ENCODE assay signal across 28 cellular contexts in the genomic region with DNA sequence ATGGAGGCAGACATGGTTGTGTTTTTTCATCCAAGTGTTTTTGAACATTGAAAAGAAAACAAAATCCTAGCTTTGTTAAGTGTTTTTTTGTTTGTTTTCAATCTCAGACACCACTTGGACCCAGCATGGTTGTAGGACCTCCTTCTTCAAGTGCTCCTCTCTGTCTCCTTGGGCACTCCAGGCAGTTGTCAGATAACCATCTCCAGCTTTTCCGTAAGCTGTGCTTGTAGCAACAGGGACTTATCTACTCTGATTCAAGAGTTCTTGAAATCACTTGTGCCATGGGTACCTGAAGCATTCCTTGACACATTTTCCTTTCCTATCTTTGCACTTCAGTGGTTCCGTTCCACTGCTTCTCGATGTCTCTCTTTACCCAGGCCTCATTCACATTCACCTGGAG.
"Had no signal": no experiment of that assay in that cellular context is flagged by ENCODE, and none has a peak within 500 bp of the region (broad histone marks: within the 10 kb centered on the region; RNA-seq: fewer than 3 reads in every experiment).

No MANE protein-coding gene starts in this region.

- DNase-seq: activated CD4-positive, alpha-beta memory T cell treated with anti-CD3 and anti-CD28 coated beads for 36 hours; activated CD4-positive, alpha-beta T cell treated with anti-CD3 and anti-CD28 coated beads for 36 hours; activated CD4-positive, alpha-beta T cell treated with anti-CD3 and anti-CD28 coated beads, Interleukin-2, amount 10 ng/mL, durations not matched to agents 24 days and 14 days; activated CD4-positive, CD25-positive, alpha-beta regulatory T cell; activated CD4-positive, CD25-positive, alpha-beta regulatory T cell treated with anti-CD3 and anti-CD28 coated beads, Interleukin-2, amount 50 U/mL, for 72 hours; activated CD8-positive, alpha-beta memory T cell treated with anti-CD3 and anti-CD28 coated beads, Interleukin-2, amount 10 ng/mL, durations not matched to agents 7 days and 5 days; activated CD8-positive, alpha-beta memory T cell treated with anti-CD3 and anti-CD28 coated beads, Interleukin-2, amount 50 U/mL, for 4 hours; activated CD8-positive, alpha-beta T cell treated with anti-CD3 and anti-CD28 coated beads, Interleukin-2, amount 10 ng/mL, durations not matched to agents 7 days and 5 days; activated effector memory CD4-positive, alpha-beta T cell treated with anti-CD3 and anti-CD28 coated beads, Interleukin-2, amount 50 U/mL, for 16 hours; activated naive CD4-positive, alpha-beta T cell treated with anti-CD3 and anti-CD28 coated beads for 36 hours; activated naive CD8-positive, alpha-beta T cell treated with anti-CD3 and anti-CD28 coated beads for 36 hours; activated naive CD8-positive, alpha-beta T cell treated with anti-CD3 and anti-CD28 coated beads, Interleukin-2, amount 50 U/mL, for 24 hours; activated T-cell treated with anti-CD3 and anti-CD28 coated beads, Interleukin-2, amount 50 U/mL, for 1 hour; activated T-cell treated with anti-CD3 and anti-CD28 coated beads, Interleukin-2, amount 50 U/mL, for 48 hours; adrenal gland; amygdala; aorta; central memory CD4-positive, alpha-beta T cell; cerebellar nuclear complex; colonic mucosa; effector memory CD4-positive, alpha-beta T cell; endodermal cell; foreskin fibroblast; head of caudate nucleus; T-helper 2 cell had no signal

- H3K4me3 ChIP-seq: adrenal gland, breast epithelium, cardiac muscle cell, colonic mucosa had no signal

- H3K4me1 ChIP-seq: adrenal gland, breast epithelium, colonic mucosa had no signal

- H3K27ac ChIP-seq: adrenal gland, breast epithelium, cardiac muscle cell, colonic mucosa had no signal

- H3K9me3 ChIP-seq: adrenal gland, breast epithelium, colonic mucosa had no signal

- ATAC-seq: activated CD4-positive, alpha-beta T cell treated with anti-CD3 and anti-CD28 coated beads for 36 hours; activated CD8-positive, alpha-beta memory T cell treated with anti-CD3 and anti-CD28 coated beads, Interleukin-2, amount 10 ng/mL, durations not matched to agents 7 days and 5 days; activated CD8-positive, alpha-beta T cell treated with anti-CD3 and anti-CD28 coated beads, Interleukin-2, amount 10 ng/mL, durations not matched to agents 7 days and 5 days; activated naive CD8-positive, alpha-beta T cell treated with anti-CD3 and anti-CD28 coated beads, Interleukin-2, amount 50 U/mL, for 24 hours; esophagus mucosa had no signal

- H3K27me3 ChIP-seq: adrenal gland, cardiac muscle cell, colonic mucosa had no signal

- H3K36me3 ChIP-seq: adrenal gland, breast epithelium, cardiac muscle cell, colonic mucosa had no signal
